ENCODE assay signal across 1 cellular context in the genomic region with DNA sequence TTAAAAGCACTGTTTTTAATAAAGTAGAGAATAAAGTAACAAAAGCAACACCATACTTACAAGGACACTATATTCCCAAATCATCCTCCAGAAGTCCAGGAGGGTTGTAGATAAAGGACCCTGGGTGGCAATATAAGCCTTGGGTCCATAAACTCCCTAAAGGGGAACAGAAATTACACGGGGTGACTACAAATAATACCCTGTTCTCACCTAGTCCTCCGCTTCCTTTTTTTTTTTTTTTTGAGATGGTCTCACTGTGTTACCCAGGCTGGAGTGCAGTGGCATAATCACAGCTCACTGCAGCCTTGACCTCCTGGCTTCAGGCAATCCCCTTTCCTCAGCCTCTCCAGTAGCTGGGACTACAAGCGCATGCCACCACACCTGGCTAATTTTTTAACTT.
A peak's percentile ranks its signal among the peaks of the same experiment; 100 is the strongest.
TF ChIP-seq lines count a peak whose summit lies in the region.

No MANE protein-coding gene starts in this region.

TF ChIP-seq in GM12878, 131 proteins besides CTCF, POLR2A, EP300 and RAD21:
- TF ChIP-seq ZNF217 (IDR thresholded peaks at IDR 0.05) (no peak), NBN (IDR thresholded peaks at IDR 0.05) (peak; percentile 67), GATAD2B (conservative IDR thresholded peaks at IDR 0.05; ENCODE audit: low read depth) (0 out of 2 replicates have a peak, but pooled peaks have one; percentile 36), NR2F1 (conservative IDR thresholded peaks at IDR 0.05) (peak; percentile 87), SIX5 (IDR thresholded peaks at IDR 0.05; ENCODE audit: low read depth, low read length, severe bottlenecking) (no peak), FOXM1 (IDR thresholded peaks at IDR 0.05; ENCODE audit: low read depth, low read length) (no peak), DPF2 (IDR thresholded peaks at IDR 0.05) (peak; percentile 76), IKZF1 (conservative IDR thresholded peaks at IDR 0.05) (peak; percentile 85), IKZF2 (IDR thresholded peaks at IDR 0.05) (peak; percentile 82 to 87), JUNB (IDR thresholded peaks at IDR 0.05) (no peak), HDGF (IDR thresholded peaks at IDR 0.05) (peak; percentile 57; the same call in 1 of the 2 replicates), NFXL1 (IDR thresholded peaks at IDR 0.05; ENCODE audit: borderline replicate concordance) (no peak), MTA2 (IDR thresholded peaks at IDR 0.05; ENCODE audit: low read depth) (peak; percentile 76), EED (IDR thresholded peaks at IDR 0.05; ENCODE audit: low read depth) (peak; percentile 47), ZNF384 (IDR thresholded peaks at IDR 0.05; ENCODE audit: borderline replicate concordance, low read depth, low read length) (peak; percentile 94), ATF7 (IDR thresholded peaks at IDR 0.05; ENCODE audit: low read depth) (peak; percentile 63), BMI1 (IDR thresholded peaks at IDR 0.05; ENCODE audit: borderline replicate concordance) (peak; percentile 32; the same call in 1 of the 2 replicates), SPI1 (IDR thresholded peaks at IDR 0.05; ENCODE audit: borderline replicate concordance, insufficient read depth, low read depth, low read length) (peak; percentile 90), MEF2B (IDR thresholded peaks at IDR 0.05; ENCODE audit: partially characterized antibody, poor library complexity, severe bottlenecking) (peak; percentile 64)
- TF ChIP-seq, protein P1, sequence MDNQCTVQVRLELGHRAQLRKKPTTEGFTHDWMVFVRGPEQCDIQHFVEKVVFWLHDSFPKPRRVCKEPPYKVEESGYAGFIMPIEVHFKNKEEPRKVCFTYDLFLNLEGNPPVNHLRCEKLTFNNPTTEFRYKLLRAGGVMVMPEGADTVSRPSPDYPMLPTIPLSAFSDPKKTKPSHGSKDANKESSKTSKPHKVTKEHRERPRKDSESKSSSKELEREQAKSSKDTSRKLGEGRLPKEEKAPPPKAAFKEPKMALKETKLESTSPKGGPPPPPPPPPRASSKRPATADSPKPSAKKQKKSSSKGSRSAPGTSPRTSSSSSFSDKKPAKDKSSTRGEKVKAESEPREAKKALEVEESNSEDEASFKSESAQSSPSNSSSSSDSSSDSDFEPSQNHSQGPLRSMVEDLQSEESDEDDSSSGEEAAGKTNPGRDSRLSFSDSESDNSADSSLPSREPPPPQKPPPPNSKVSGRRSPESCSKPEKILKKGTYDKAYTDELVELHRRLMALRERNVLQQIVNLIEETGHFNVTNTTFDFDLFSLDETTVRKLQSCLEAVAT (IDR thresholded peaks at IDR 0.05) = peak; percentile 43; the same call in 1 of the 2 replicates
- TF ChIP-seq, protein P2, sequence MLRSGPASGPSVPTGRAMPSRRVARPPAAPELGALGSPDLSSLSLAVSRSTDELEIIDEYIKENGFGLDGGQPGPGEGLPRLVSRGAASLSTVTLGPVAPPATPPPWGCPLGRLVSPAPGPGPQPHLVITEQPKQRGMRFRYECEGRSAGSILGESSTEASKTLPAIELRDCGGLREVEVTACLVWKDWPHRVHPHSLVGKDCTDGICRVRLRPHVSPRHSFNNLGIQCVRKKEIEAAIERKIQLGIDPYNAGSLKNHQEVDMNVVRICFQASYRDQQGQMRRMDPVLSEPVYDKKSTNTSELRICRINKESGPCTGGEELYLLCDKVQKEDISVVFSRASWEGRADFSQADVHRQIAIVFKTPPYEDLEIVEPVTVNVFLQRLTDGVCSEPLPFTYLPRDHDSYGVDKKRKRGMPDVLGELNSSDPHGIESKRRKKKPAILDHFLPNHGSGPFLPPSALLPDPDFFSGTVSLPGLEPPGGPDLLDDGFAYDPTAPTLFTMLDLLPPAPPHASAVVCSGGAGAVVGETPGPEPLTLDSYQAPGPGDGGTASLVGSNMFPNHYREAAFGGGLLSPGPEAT (IDR thresholded peaks at IDR 0.05; ENCODE audit: low read depth) = peak; percentile 83; the same call in 1 of the 2 replicates
- TF ChIP-seq, protein P3, sequence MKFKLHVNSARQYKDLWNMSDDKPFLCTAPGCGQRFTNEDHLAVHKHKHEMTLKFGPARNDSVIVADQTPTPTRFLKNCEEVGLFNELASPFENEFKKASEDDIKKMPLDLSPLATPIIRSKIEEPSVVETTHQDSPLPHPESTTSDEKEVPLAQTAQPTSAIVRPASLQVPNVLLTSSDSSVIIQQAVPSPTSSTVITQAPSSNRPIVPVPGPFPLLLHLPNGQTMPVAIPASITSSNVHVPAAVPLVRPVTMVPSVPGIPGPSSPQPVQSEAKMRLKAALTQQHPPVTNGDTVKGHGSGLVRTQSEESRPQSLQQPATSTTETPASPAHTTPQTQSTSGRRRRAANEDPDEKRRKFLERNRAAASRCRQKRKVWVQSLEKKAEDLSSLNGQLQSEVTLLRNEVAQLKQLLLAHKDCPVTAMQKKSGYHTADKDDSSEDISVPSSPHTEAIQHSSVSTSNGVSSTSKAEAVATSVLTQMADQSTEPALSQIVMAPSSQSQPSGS (IDR thresholded peaks at IDR 0.05; ENCODE audit: low read length) = 0 out of 2 replicates have a peak, but pooled peaks have one; percentile 49
